1 cellular context compared by ENCODE assay signal in the genomic region with DNA sequence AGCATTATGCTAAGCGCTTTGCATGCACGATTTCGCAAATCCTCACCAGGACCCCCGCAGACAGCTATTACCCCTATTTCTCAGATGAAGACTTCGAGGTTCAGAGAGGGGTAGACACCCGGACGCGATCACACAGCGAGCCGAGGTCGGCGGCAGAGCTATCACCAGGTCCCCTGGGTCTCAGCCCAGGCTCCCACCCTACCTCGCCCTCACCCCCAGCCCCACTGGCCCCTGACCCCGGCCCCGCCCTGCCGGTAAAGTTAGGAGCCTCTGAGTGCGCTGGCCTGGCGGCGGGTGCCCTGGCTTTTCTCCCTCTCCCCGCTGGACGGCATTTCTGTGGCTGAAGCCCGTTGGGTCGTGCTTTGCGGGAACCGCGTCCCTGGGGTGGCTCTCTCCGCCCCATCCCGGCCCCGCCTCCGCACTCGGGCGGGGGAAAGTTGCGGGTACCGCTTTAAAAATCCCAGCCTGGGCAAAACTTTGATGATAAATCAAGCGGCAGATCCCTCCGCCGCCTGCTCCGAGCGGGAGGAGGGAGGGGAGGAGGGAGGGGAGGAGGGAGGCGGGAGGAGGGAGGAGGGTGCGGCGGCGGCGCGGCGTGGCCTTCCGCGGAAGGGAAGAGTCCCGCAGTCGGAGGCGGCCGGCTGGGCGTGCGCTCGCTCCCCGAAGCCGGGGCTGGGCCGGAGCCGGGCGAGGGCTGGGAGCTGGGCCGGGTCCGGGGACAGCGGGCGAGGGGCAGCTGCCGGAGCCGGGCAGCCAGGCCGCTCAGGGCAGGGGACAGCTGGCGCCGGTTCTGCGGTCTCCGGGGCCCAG.
TF ChIP-seq lines count a peak whose summit lies in the region.

A gene with protein sequence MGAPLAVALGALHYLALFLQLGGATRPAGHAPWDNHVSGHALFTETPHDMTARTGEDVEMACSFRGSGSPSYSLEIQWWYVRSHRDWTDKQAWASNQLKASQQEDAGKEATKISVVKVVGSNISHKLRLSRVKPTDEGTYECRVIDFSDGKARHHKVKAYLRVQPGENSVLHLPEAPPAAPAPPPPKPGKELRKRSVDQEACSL (plus strand): TSS at position 624 of the 810 bp plus-strand sequence. CDS start 224 bp downstream, outside the sequence.

TF ChIP-seq in GM23338, 12 proteins besides CTCF, POLR2A, EP300 and RAD21 (continued from another document):
- TF ChIP-seq, protein P1, sequence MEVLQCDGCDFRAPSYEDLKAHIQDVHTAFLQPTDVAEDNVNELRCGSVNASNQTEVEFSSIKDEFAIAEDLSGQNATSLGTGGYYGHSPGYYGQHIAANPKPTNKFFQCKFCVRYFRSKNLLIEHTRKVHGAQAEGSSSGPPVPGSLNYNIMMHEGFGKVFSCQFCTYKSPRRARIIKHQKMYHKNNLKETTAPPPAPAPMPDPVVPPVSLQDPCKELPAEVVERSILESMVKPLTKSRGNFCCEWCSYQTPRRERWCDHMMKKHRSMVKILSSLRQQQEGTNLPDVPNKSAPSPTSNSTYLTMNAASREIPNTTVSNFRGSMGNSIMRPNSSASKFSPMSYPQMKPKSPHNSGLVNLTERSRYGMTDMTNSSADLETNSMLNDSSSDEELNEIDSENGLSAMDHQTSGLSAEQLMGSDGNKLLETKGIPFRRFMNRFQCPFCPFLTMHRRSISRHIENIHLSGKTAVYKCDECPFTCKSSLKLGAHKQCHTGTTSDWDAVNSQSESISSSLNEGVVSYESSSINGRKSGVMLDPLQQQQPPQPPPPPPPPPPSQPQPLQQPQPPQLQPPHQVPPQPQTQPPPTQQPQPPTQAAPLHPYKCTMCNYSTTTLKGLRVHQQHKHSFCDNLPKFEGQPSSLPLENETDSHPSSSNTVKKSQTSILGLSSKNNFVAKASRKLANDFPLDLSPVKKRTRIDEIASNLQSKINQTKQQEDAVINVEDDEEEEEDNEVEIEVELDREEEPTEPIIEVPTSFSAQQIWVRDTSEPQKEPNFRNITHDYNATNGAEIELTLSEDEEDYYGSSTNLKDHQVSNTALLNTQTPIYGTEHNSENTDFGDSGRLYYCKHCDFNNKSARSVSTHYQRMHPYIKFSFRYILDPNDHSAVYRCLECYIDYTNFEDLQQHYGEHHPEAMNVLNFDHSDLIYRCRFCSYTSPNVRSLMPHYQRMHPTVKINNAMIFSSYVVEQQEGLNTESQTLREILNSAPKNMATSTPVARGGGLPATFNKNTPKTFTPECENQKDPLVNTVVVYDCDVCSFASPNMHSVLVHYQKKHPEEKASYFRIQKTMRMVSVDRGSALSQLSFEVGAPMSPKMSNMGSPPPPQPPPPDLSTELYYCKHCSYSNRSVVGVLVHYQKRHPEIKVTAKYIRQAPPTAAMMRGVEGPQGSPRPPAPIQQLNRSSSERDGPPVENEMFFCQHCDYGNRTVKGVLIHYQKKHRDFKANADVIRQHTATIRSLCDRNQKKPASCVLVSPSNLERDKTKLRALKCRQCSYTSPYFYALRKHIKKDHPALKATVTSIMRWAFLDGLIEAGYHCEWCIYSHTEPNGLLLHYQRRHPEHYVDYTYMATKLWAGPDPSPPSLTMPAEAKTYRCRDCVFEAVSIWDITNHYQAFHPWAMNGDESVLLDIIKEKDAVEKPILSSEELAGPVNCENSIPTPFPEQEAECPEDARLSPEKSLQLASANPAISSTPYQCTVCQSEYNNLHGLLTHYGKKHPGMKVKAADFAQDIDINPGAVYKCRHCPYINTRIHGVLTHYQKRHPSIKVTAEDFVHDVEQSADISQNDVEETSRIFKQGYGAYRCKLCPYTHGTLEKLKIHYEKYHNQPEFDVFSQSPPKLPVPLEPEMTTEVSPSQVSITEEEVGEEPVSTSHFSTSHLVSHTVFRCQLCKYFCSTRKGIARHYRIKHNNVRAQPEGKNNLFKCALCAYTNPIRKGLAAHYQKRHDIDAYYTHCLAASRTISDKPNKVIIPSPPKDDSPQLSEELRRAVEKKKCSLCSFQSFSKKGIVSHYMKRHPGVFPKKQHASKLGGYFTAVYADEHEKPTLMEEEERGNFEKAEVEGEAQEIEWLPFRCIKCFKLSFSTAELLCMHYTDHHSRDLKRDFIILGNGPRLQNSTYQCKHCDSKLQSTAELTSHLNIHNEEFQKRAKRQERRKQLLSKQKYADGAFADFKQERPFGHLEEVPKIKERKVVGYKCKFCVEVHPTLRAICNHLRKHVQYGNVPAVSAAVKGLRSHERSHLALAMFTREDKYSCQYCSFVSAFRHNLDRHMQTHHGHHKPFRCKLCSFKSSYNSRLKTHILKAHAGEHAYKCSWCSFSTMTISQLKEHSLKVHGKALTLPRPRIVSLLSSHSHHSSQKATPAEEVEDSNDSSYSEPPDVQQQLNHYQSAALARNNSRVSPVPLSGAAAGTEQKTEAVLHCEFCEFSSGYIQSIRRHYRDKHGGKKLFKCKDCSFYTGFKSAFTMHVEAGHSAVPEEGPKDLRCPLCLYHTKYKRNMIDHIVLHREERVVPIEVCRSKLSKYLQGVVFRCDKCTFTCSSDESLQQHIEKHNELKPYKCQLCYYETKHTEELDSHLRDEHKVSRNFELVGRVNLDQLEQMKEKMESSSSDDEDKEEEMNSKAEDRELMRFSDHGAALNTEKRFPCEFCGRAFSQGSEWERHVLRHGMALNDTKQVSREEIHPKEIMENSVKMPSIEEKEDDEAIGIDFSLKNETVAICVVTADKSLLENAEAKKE (CRISPR knock-in tag; IDR thresholded peaks at IDR 0.05): no peak
